In genomic region chr12:109462868-109463692, GRCh38 we compare ENCODE assay signal across 8 cellular contexts. TPM values are rescaled to one million over a fixed set of nuclear protein-coding genes. Genes with fewer than 3 reads are reported as not detected.
DNase-seq lines count a peak whose midpoint lies in the region; TF ChIP-seq lines count a peak whose summit lies in the region.

No MANE protein-coding gene starts in this region.

- H3K27me3 ChIP-seq in stomach: no peaks in the 10 kb centered on the region

- no peak for TF ChIP-seq POLR2A in stomach (IDR thresholded peaks at IDR 0.05)

- H3K4me1 ChIP-seq in stomach: peaks cover 60 to 98% (median 85%) of the 10 kb centered on the region in 4 donors

- intact Hi-C loops in stomach (cut with DNase I; ENCODE audit: low total_unique reads): no loop called here

- TF ChIP-seq CTCF in cardiac fibroblast (IDR thresholded peaks at IDR 0.05; ENCODE audit: low read depth, low read length) (peak; percentile 6), stomach (IDR thresholded peaks at IDR 0.05) (no peak)

- H3K27ac ChIP-seq in stomach: peak overlapping the region; percentile 82 to 95 (median 93)

- peak; percentile 98 for TF ChIP-seq EP300 in stomach (IDR thresholded peaks at IDR 0.05)

- peak overlapping the region in 1 of 2 donors; percentile 41 for H3K4me3 ChIP-seq in cardiac fibroblast (replicated peaks in 1 of 2; ENCODE audit: low read depth in 2 of 2, low read length in 2 of 2)
- peak overlapping the region in 1 of 4 donors; percentile 8 for H3K4me3 ChIP-seq in stomach

- peaks cover 10 to 51% (median 41%) of the 10 kb centered on the region in 4 donors for H3K36me3 ChIP-seq in stomach

- H3K9me3 ChIP-seq in stomach: no peaks in the 10 kb centered on the region

- peak; percentile 89 for DNase-seq in DMS79 treated with DMSO at 0.1 percent for 48 hours (lab: John Stamatoyannopoulos, UW)
- peak; percentile 9 for DNase-seq in NCI-H460 (ENCODE audit: extremely low read depth, low read depth)
- peak; percentile 98 for DNase-seq in cardiac fibroblast (ENCODE audit: low read depth in 2 of 2)
- DNase-seq in kidney tubule cell (ENCODE audit: low spot score): peak; percentile 93
- DNase-seq in stomach: peak; percentile 64
- no peak for DNase-seq in NCI-H146 (lab: John Stamatoyannopoulos, UW)
- DNase-seq in hippocampal formation (lab: John Stamatoyannopoulos, UW): no peak
- DNase-seq in DMS 273 (lab: John Stamatoyannopoulos, UW; ENCODE audit: unreplicated experiment): no peak

- 13 to 29% (median 16%) methylated on average over 14 of the region's 14 CpGs for WGBS in stomach, 5 donors

RNA-seq across cellular contexts. Expression of gene KCTD10, which starts 14.0 kb away (rescaled TPM):
- 15.2 and 22.6 TPM in 2 replicates for total RNA-seq in NCI-H460 (2014; rRNA removed; shearing (Covaris generic))
- 9.5 and 15.5 TPM in 2 replicates for polyA plus RNA-seq in NCI-H460 (2014; cell fraction: nucleus; rRNA removed)
- 100 to 1,000 TPM in 1 of 5 donors, 10 to 100 TPM in 4; 19.6 to 156 (median 48.7) TPM for total RNA-seq in stomach
- polyA plus RNA-seq in stomach: 10 to 100 TPM; 12.1 to 36.5 (median 33.6) TPM

RNA-seq across cellular contexts. Expression of gene UBE3B, which starts 14.4 kb away (rescaled TPM):
- total RNA-seq in NCI-H460 (2014; rRNA removed; shearing (Covaris generic)): 27.1 and 33.4 TPM in 2 replicates
- polyA plus RNA-seq in NCI-H460 (2014; cell fraction: nucleus; rRNA removed): 20.8 and 29.1 TPM in 2 replicates
- total RNA-seq in stomach: 100 to 1,000 TPM in 1 of 5 donors, 10 to 100 TPM in 4; 10.5 to 104 (median 48.1) TPM
- 10 to 100 TPM in 2 of 3 donors, 1 to 10 TPM in 1; 9.4 to 13.1 (median 11.5) TPM for polyA plus RNA-seq in stomach

Comparison
In these comparisons a context has a peak if more than half of its experiments do, and no peak if none do; other contexts are left out.
1. DNase-seq: peak in DMS79 treated with DMSO at 0.1 percent for 48 hours (single experiment), NCI-H460 (single experiment), cardiac fibroblast (2 of 2), kidney tubule cell (single experiment) and stomach (single experiment); none in NCI-H146 (single experiment), hippocampal formation (0 of 2) and DMS 273 (single experiment).